Comparison of ENCODE assay signal across 21 cellular contexts in genomic region chr16:84243732-84244131, GRCh38. TPM values are rescaled to one million over a fixed set of nuclear protein-coding genes. Genes with fewer than 3 reads are reported as not detected.
A peak's percentile ranks its signal among the peaks of the same experiment; 100 is the strongest.
DNase-seq lines count a peak whose midpoint lies in the region; ATAC-seq, FAIRE-seq and TF ChIP-seq lines count a peak whose summit lies in the region.
"Had no signal": no experiment of that assay in that cellular context is flagged by ENCODE, and none has a peak within 500 bp of the region (broad histone marks: within the 10 kb centered on the region; RNA-seq: fewer than 3 reads in every experiment).

No MANE protein-coding gene starts in this region.

- TF ChIP-seq EP300 in K562 (IDR thresholded peaks at IDR 0.05; ENCODE audit: low read length): no peak

- H3K36me3 ChIP-seq in K562 (ENCODE audit: control insufficient read depth, insufficient read depth, low read length) (no peaks in the 10 kb centered on the region), testis (ENCODE audit: low read depth, missing control alignments) (no peaks in the 10 kb centered on the region)

- WGBS in K562 (ENCODE audit: insufficient coverage, low coverage, missing lambda C conversion rate): 0% methylated on average over 1 of the region's 1 CpG
- WGBS in testis, 2 donors: 87 to 92% methylated on average over 1 of the region's 1 CpG

- DNase-seq in NCI-H82 (lab: John Stamatoyannopoulos, UW) (peak; percentile 27), NCI-H82 treated with DMSO at 0.1 percent for 48 hours (lab: John Stamatoyannopoulos, UW; ENCODE audit: unreplicated experiment) (no peak), NAMALWA (ENCODE audit: low spot score) (peak; percentile 78), K562 (ENCODE audit: extremely low read depth in 1 of 4, low spot score in 3 of 4) (peak; percentile 12 to 74 (median 68)), testis (peak; percentile 34)
- no peak for DNase-seq in activated CD4-positive, alpha-beta T cell treated with anti-CD3 and anti-CD28 coated beads, Interleukin-2, amount 50 U/mL, for 4 hours
- DNase-seq in activated CD4-positive, alpha-beta T cell treated with anti-CD3 and anti-CD28 coated beads, Interleukin-2, amount 50 U/mL, for 48 hours: no peak
- DNase-seq: CD8-positive, alpha-beta T cell; COR-L47; DMS153; DND-41; GF-D8; KBM-7 had no signal

- ATAC-seq in K562: peak; percentile 69
- ATAC-seq in GM21526 (IDR thresholded peaks at IDR 0.05; ENCODE audit: low FRiP score, unreplicated experiment): no peak
- ATAC-seq: CD8-positive, alpha-beta T cell had no signal

- intact Hi-C loops in K562 (cut with micrococcal nuclease): no loop called here
- intact Hi-C loops in testis (cut with DNase I; ENCODE audit: low total_unique reads): no loop called here

- TF ChIP-seq CTCF in K562 (IDR thresholded peaks at IDR 0.05 in 2 of 3, conservative IDR thresholded peaks at IDR 0.05 in 1 of 3; ENCODE audit: insufficient read depth in 2 of 3, low read depth in 1 of 3, low read length in 3 of 3) (no peak), testis (IDR thresholded peaks at IDR 0.05) (no peak)

- no peak overlapping the region for H3K4me2 ChIP-seq in K562 (ENCODE audit: insufficient read depth, low read length)

- peaks cover 31 to 56% of the 10 kb centered on the region in 2 experiments for H3K27me3 ChIP-seq in K562 (ENCODE audit: control insufficient read depth in 2 of 2, insufficient read depth in 2 of 2, low read length in 2 of 2)
- no peaks in the 10 kb centered on the region for H3K27me3 ChIP-seq in testis

- no peak overlapping the region for H2AFZ ChIP-seq in K562 (ENCODE audit: low read depth, low read length)

- CTCF ChIA-PET in K562 (lab: Yijun Ruan, JAX; ENCODE audit: low intra/inter-chr PET ratio): no interaction called here

- POLR2A ChIA-PET in K562 (lab: Yijun Ruan, JAX): no interaction called here

- H3K4me1 ChIP-seq in K562 (replicated peaks in 1 of 2; ENCODE audit: control insufficient read depth in 2 of 2, insufficient read depth in 2 of 2, low read length in 2 of 2): 0 out of 5 replicates have a peak, but pooled peaks cover 0 to 2% of the 10 kb centered on the region in 2 experiments
- peaks cover 4% of the 10 kb centered on the region for H3K4me1 ChIP-seq in testis

- H3K9me1 ChIP-seq in K562 (ENCODE audit: control insufficient read depth, insufficient read depth, low read length): no peaks in the 10 kb centered on the region

- FAIRE-seq in K562 (lab: Jason Lieb, UNC): no peak
- FAIRE-seq: D721Med, H54, HTR-8/SVneo had no signal

- H3K27ac ChIP-seq in K562 (ENCODE audit: extremely low read depth, low read depth, low read length) (no peak overlapping the region), testis (no peak overlapping the region)
- H3K27ac ChIP-seq: 22Rv1 had no signal

- H3K79me2 ChIP-seq in K562 (ENCODE audit: control insufficient read depth, insufficient read depth, low read length): no peaks in the 10 kb centered on the region

- H3K4me3 ChIP-seq in K562 (no peak overlapping the region), testis (no peak overlapping the region)

- no peak for TF ChIP-seq RAD21 in K562 (CRISPR knock-in tag; conservative IDR thresholded peaks at IDR 0.05 in 1 of 2, IDR thresholded peaks at IDR 0.05 in 1 of 2)

- BruUV-seq in K562 (replicated peaks; lab: Mats Ljungman, UMichigan): no TSS peak

- in situ Hi-C loops in K562 (cut with MboI): no loop called here

- no peak overlapping the region for H3K9ac ChIP-seq in K562 (ENCODE audit: insufficient read depth in 1 of 2, low read depth in 2 of 2, low read length in 2 of 2)

- TF ChIP-seq POLR2A in K562 (conservative IDR thresholded peaks at IDR 0.05) (no peak), testis (IDR thresholded peaks at IDR 0.05) (no peak)

- no peaks in the 10 kb centered on the region for H4K20me1 ChIP-seq in K562 (replicated peaks; ENCODE audit: control insufficient read depth, insufficient read depth, low read length)

- H3K9me3 ChIP-seq in K562 (replicated peaks; ENCODE audit: control insufficient read depth, insufficient read depth, low read depth, low read length) (no peaks in the 10 kb centered on the region), testis (no peaks in the 10 kb centered on the region)

RNA-seq across cellular contexts. Expression of gene KCNG4, which starts 3.9 kb away (rescaled TPM):
- not detected in 2 replicates for total RNA-seq in K562 (2011; cell fraction: chromatin; rRNA removed; ENCODE audit: low replicate concordance)
- total RNA-seq in K562 (2011; cell fraction: nucleolus; rRNA removed): not detected in 2 replicates
- not detected in 2 replicates for total RNA-seq in K562 (2011; cell fraction: nucleoplasm; rRNA removed)
- not detected in 2 replicates for total RNA-seq in K562 (2014; rRNA removed)
- not detected in 2 replicates for total RNA-seq in K562 (2014; rRNA removed; fragmentation: Illumina TruSeq; extraction: Trizol)
- not detected in 2 replicates for total RNA-seq in K562 (2015; rRNA removed; fragmentation: Illumina TruSeq; extraction: Trizol)
- not detected in 2 replicates for total RNA-seq in K562 (2021)
- not detected in 2 replicates for polyA plus RNA-seq in K562 (2011; rRNA removed)
- polyA plus RNA-seq in K562 (2011; cell fraction: cytosol; rRNA removed): not detected in 2 replicates
- not detected in 2 replicates for polyA plus RNA-seq in K562 (2011; cell fraction: nucleus; rRNA removed)
- not detected in 2 replicates for polyA plus RNA-seq in K562 (2012)
- polyA plus RNA-seq in K562 (2014; fragmentation: Illumina TruSeq; extraction: Trizol): not detected in 2 replicates
- not detected for polyA plus RNA-seq in K562 (2014; fragmentation: Nextera tagmentation; extraction: Ambion mirVana)
- polyA plus RNA-seq in K562 (2014; rRNA removed): not detected in 2 replicates
- polyA minus RNA-seq in K562 (2011; rRNA and poly(A)+ RNA removed): not detected in 2 replicates
- not detected in 2 replicates for polyA minus RNA-seq in K562 (2011; cell fraction: cytosol; rRNA and poly(A)+ RNA removed)
- polyA minus RNA-seq in K562 (2011; cell fraction: nucleus; rRNA and poly(A)+ RNA removed): not detected in 2 replicates
- under 1 TPM; 0.06 to 0.08 TPM for total RNA-seq in testis
- not detected for polyA plus RNA-seq in testis (ENCODE audit: insufficient read depth, low read depth, low replicate concordance)
- total RNA-seq: A673; CD8-positive, alpha-beta T cell had no signal
- polyA plus RNA-seq: BJ, CD14-positive monocyte had no signal

RNA-seq across cellular contexts. Expression of gene WFDC1, which starts 50.9 kb away (rescaled TPM):
- not detected in 2 replicates for total RNA-seq in K562 (2011; cell fraction: chromatin; rRNA removed; ENCODE audit: low replicate concordance)
- total RNA-seq in K562 (2011; cell fraction: nucleolus; rRNA removed): not detected in 2 replicates
- not detected in 2 replicates for total RNA-seq in K562 (2011; cell fraction: nucleoplasm; rRNA removed)
- total RNA-seq in K562 (2014; rRNA removed): not detected in 2 replicates
- not detected in 2 replicates for total RNA-seq in K562 (2014; rRNA removed; fragmentation: Illumina TruSeq; extraction: Trizol)
- total RNA-seq in K562 (2015; rRNA removed; fragmentation: Illumina TruSeq; extraction: Trizol): not detected in 2 replicates
- total RNA-seq in K562 (2021): not detected in 2 replicates
- not detected in 2 replicates for polyA plus RNA-seq in K562 (2011; rRNA removed)
- polyA plus RNA-seq in K562 (2011; cell fraction: cytosol; rRNA removed): not detected in 2 replicates
- not detected in 2 replicates for polyA plus RNA-seq in K562 (2011; cell fraction: nucleus; rRNA removed)
- polyA plus RNA-seq in K562 (2012): not detected in 2 replicates
- not detected in 2 replicates for polyA plus RNA-seq in K562 (2014; fragmentation: Illumina TruSeq; extraction: Trizol)
- polyA plus RNA-seq in K562 (2014; fragmentation: Nextera tagmentation; extraction: Ambion mirVana): not detected
- not detected in 2 replicates for polyA plus RNA-seq in K562 (2014; rRNA removed)
- not detected in 2 replicates for polyA minus RNA-seq in K562 (2011; rRNA and poly(A)+ RNA removed)
- polyA minus RNA-seq in K562 (2011; cell fraction: cytosol; rRNA and poly(A)+ RNA removed): not detected in 2 replicates
- polyA minus RNA-seq in K562 (2011; cell fraction: nucleus; rRNA and poly(A)+ RNA removed): not detected in 2 replicates
- total RNA-seq in testis: 10 to 100 TPM; 18.9 to 23.5 TPM
- polyA plus RNA-seq in testis (ENCODE audit: insufficient read depth, low read depth, low replicate concordance): 16.4 TPM
- total RNA-seq: A673; CD8-positive, alpha-beta T cell had no signal
- polyA plus RNA-seq: CD14-positive monocyte had no signal

RNA-seq across cellular contexts. Expression of gene ADAD2, which starts 52.8 kb away (rescaled TPM):
- not detected in 2 replicates for total RNA-seq in K562 (2011; cell fraction: chromatin; rRNA removed; ENCODE audit: low replicate concordance)
- not detected in 2 replicates for total RNA-seq in K562 (2011; cell fraction: nucleolus; rRNA removed)
- total RNA-seq in K562 (2011; cell fraction: nucleoplasm; rRNA removed): not detected in 2 replicates
- total RNA-seq in K562 (2014; rRNA removed): not detected in 2 replicates
- total RNA-seq in K562 (2014; rRNA removed; fragmentation: Illumina TruSeq; extraction: Trizol): not detected in 2 replicates
- not detected in 2 replicates for total RNA-seq in K562 (2015; rRNA removed; fragmentation: Illumina TruSeq; extraction: Trizol)
- total RNA-seq in K562 (2021): not detected in 2 replicates
- polyA plus RNA-seq in K562 (2011; rRNA removed): not detected in 2 replicates
- polyA plus RNA-seq in K562 (2011; cell fraction: cytosol; rRNA removed): not detected in 2 replicates
- not detected in 2 replicates for polyA plus RNA-seq in K562 (2011; cell fraction: nucleus; rRNA removed)
- polyA plus RNA-seq in K562 (2012): not detected in 2 replicates
- not detected in 2 replicates for polyA plus RNA-seq in K562 (2014; fragmentation: Illumina TruSeq; extraction: Trizol)
- polyA plus RNA-seq in K562 (2014; fragmentation: Nextera tagmentation; extraction: Ambion mirVana): not detected
- 0.07 TPM in 1 of 2 replicates, not detected in the other for polyA plus RNA-seq in K562 (2014; rRNA removed)
- not detected in 2 replicates for polyA minus RNA-seq in K562 (2011; rRNA and poly(A)+ RNA removed)
- polyA minus RNA-seq in K562 (2011; cell fraction: cytosol; rRNA and poly(A)+ RNA removed): not detected in 2 replicates
- not detected in 2 replicates for polyA minus RNA-seq in K562 (2011; cell fraction: nucleus; rRNA and poly(A)+ RNA removed)
- 100 to 1,000 TPM in 1 of 2 donors, 10 to 100 TPM in 1; 98.4 to 133 TPM for total RNA-seq in testis
- 174 TPM for polyA plus RNA-seq in testis (ENCODE audit: insufficient read depth, low read depth, low replicate concordance)
- total RNA-seq: A673; CD8-positive, alpha-beta T cell had no signal
- polyA plus RNA-seq: BJ, CD14-positive monocyte had no signal

RNA-seq across cellular contexts. Expression of gene TAF1C, which starts 56.9 kb away (rescaled TPM):
- 116 and 351 TPM in 2 replicates for total RNA-seq in K562 (2011; cell fraction: chromatin; rRNA removed; ENCODE audit: low replicate concordance)
- total RNA-seq in K562 (2011; cell fraction: nucleolus; rRNA removed): 244 and 250 TPM in 2 replicates
- total RNA-seq in K562 (2011; cell fraction: nucleoplasm; rRNA removed): 152 and 153 TPM in 2 replicates
- total RNA-seq in K562 (2014; rRNA removed): 26.2 and 43.0 TPM in 2 replicates
- total RNA-seq in K562 (2014; rRNA removed; fragmentation: Illumina TruSeq; extraction: Trizol): 7.9 and 9.8 TPM in 2 replicates
- total RNA-seq in K562 (2015; rRNA removed; fragmentation: Illumina TruSeq; extraction: Trizol): 22.3 and 23.0 TPM in 2 replicates
- total RNA-seq in K562 (2021): 46.6 and 55.0 TPM in 2 replicates
- polyA plus RNA-seq in K562 (2011; rRNA removed): 16.7 and 31.2 TPM in 2 replicates
- 19.9 and 24.5 TPM in 2 replicates for polyA plus RNA-seq in K562 (2011; cell fraction: cytosol; rRNA removed)
- 377 and 587 TPM in 2 replicates for polyA plus RNA-seq in K562 (2011; cell fraction: nucleus; rRNA removed)
- polyA plus RNA-seq in K562 (2012): 49.7 and 55.2 TPM in 2 replicates
- polyA plus RNA-seq in K562 (2014; fragmentation: Illumina TruSeq; extraction: Trizol): 21.0 and 35.4 TPM in 2 replicates
- polyA plus RNA-seq in K562 (2014; fragmentation: Nextera tagmentation; extraction: Ambion mirVana): 1 to 10 TPM; 1.5 TPM
- polyA plus RNA-seq in K562 (2014; rRNA removed): 64.8 and 74.8 TPM in 2 replicates
- 15.9 and 16.8 TPM in 2 replicates for polyA minus RNA-seq in K562 (2011; rRNA and poly(A)+ RNA removed)
- polyA minus RNA-seq in K562 (2011; cell fraction: cytosol; rRNA and poly(A)+ RNA removed): 12.5 and 15.9 TPM in 2 replicates
- polyA minus RNA-seq in K562 (2011; cell fraction: nucleus; rRNA and poly(A)+ RNA removed): 100 and 102 TPM in 2 replicates
- total RNA-seq in testis: 100 to 1,000 TPM; 101 TPM
- polyA plus RNA-seq in testis (ENCODE audit: insufficient read depth, low read depth, low replicate concordance): 42.1 TPM

Comparison
In these comparisons a context has a peak if more than half of its experiments do, and no peak if none do; other contexts are left out.
1. DNase-seq: peak in NCI-H82 (single experiment), NAMALWA (single experiment), K562 (4 of 4) and testis (single experiment); none in NCI-H82 treated with DMSO at 0.1 percent for 48 hours (single experiment), activated CD4-positive, alpha-beta T cell treated with anti-CD3 and anti-CD28 coated beads, Interleukin-2, amount 50 U/mL, for 4 hours (0 of 2) and activated CD4-positive, alpha-beta T cell treated with anti-CD3 and anti-CD28 coated beads, Interleukin-2, amount 50 U/mL, for 48 hours (0 of 2).
2. RNA of gene WFDC1, which starts 50.9 kb away (total RNA-seq): 18.9 to 23.5 TPM in testis; not detected in K562; every median in the first group is over 10 times any median in the second.
3. RNA of gene ADAD2, which starts 52.8 kb away (total RNA-seq): 98.4 to 133 TPM in testis; not detected in K562; every median in the first group is over 10 times any median in the second.